15 cellular contexts compared by ENCODE assay signal in the genomic region with DNA sequence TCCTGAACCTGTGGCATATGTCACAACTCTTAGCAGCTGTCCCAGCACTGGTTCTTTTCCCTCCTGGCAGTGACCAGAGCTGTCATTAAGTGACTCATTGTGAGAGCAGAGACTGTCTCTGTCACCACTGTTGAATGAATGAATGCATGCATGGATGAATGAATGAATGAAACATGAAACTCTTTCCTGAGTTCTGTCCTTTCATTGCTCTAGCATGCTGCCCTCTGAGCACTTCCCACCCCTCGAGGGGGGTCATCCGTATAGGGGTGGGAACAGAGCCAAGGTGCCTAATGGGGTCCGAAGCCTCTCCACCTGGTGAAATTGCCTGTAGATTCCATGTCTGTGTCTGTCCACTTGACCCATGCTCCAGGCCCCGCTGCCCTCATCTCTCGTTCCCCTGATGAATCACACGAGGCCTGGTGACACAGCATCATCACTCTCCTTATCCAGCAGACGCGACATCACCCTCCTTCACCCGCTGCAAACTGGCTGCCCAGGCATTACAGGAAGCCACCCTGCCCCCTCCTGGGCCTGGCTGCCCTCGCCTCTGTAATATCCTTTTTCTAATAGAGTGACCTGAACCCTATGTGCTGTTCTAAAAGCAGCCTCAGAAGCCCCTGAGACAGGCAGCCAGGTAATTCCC.
A peak's percentile ranks its signal among the peaks of the same experiment; 100 is the strongest.
DNase-seq lines count a peak whose midpoint lies in the region; ATAC-seq and TF ChIP-seq lines count a peak whose summit lies in the region.
"Had no signal": no experiment of that assay in that cellular context is flagged by ENCODE, and none has a peak within 500 bp of the region (broad histone marks: within the 10 kb centered on the region; RNA-seq: fewer than 3 reads in every experiment).

No MANE protein-coding gene starts in this region.

- no peak for ATAC-seq in HG03571 (IDR thresholded peaks at IDR 0.05; ENCODE audit: unreplicated experiment)

- H4K8ac ChIP-seq in trophoblast cell (ENCODE audit: low read depth, low read length): no peak overlapping the region

- H3K9me3 Mint-ChIP-seq in activated CD4-positive, alpha-beta memory T cell treated with anti-CD3 and anti-CD28 coated beads, Interleukin-2, amount 10 ng/mL, durations not matched to agents 7 days and 5 days: no peaks in the 10 kb centered on the region
- H3K9me3 Mint-ChIP-seq: brain had no signal

- no CpG with 5 or more reads among the region's 10 CpGs for WGBS in trophoblast cell (ENCODE audit: extremely low coverage, insufficient coverage, insufficient read length)

- no peak overlapping the region for H4K12ac ChIP-seq in trophoblast cell (ENCODE audit: low read depth, low read length)

- no peak overlapping the region for H2BK5ac ChIP-seq in trophoblast cell (ENCODE audit: low read depth, low read length, poor library complexity)

- in situ Hi-C loops in brain microvascular endothelial cell (cut with HindIII; ENCODE audit: low pct_ligation_motif_present, low sequenced_read_pairs): no loop called here

- H3K27me3 ChIP-seq in MG63 (peaks cover 5% of the 10 kb centered on the region; the same call in 1 of the 2 replicates), brain microvascular endothelial cell (replicated peaks) (no peaks in the 10 kb centered on the region), trophoblast cell (ENCODE audit: insufficient read depth, low read length) (no peaks in the 10 kb centered on the region)

- H3K27ac ChIP-seq in brain microvascular endothelial cell (no peak overlapping the region), trophoblast cell (ENCODE audit: low read depth, low read length) (no peak overlapping the region)
- H3K27ac ChIP-seq: epithelial cell of prostate, SK-N-MC had no signal

- H3K79me2 ChIP-seq in trophoblast cell (ENCODE audit: control insufficient read depth, insufficient read depth, low read length, poor library complexity): no peaks in the 10 kb centered on the region

- no peak overlapping the region for H3K4me3 Mint-ChIP-seq in activated CD4-positive, alpha-beta memory T cell treated with anti-CD3 and anti-CD28 coated beads, Interleukin-2, amount 10 ng/mL, durations not matched to agents 7 days and 5 days
- H3K4me3 Mint-ChIP-seq: brain had no signal

- no peak overlapping the region for H2AK5ac ChIP-seq in trophoblast cell (ENCODE audit: low read length)

- H2BK12ac ChIP-seq in trophoblast cell (ENCODE audit: low read length): no peak overlapping the region

- POLR2A ChIA-PET in activated CD4-positive, alpha-beta memory T cell treated with anti-CD3 and anti-CD28 coated beads, Interleukin-2, amount 10 ng/mL, durations not matched to agents 7 days and 5 days (lab: Charles Lee): no interaction called here

- no peaks in the 10 kb centered on the region for H3K79me1 ChIP-seq in trophoblast cell (ENCODE audit: low read length)

- no peaks in the 10 kb centered on the region for H3K4me1 Mint-ChIP-seq in activated CD4-positive, alpha-beta memory T cell treated with anti-CD3 and anti-CD28 coated beads, Interleukin-2, amount 10 ng/mL, durations not matched to agents 7 days and 5 days

- CTCF ChIA-PET in activated CD4-positive, alpha-beta memory T cell treated with anti-CD3 and anti-CD28 coated beads, Interleukin-2, amount 10 ng/mL, durations not matched to agents 7 days and 5 days (lab: Charles Lee): no interaction called here

- H3K4me2 ChIP-seq in trophoblast cell (ENCODE audit: low read length): no peak overlapping the region

- H3K18ac ChIP-seq in trophoblast cell (ENCODE audit: low read length): no peak overlapping the region

- peaks cover 3 to 4% of the 10 kb centered on the region in 2 experiments for H3K4me1 ChIP-seq in trophoblast cell (ENCODE audit: control insufficient read depth in 1 of 2, insufficient read depth in 2 of 2, low read length in 2 of 2)

- H4K91ac ChIP-seq in trophoblast cell (ENCODE audit: low read depth, low read length): no peak overlapping the region

- no peak overlapping the region for H3K27ac Mint-ChIP-seq in activated CD4-positive, alpha-beta memory T cell treated with anti-CD3 and anti-CD28 coated beads, Interleukin-2, amount 10 ng/mL, durations not matched to agents 7 days and 5 days

- DNase-seq in DMS79 treated with DMSO at 0.1 percent for 48 hours (lab: John Stamatoyannopoulos, UW): peak; percentile 22
- no peak for DNase-seq in DMS79 (lab: John Stamatoyannopoulos, UW)
- peak; percentile 80 for DNase-seq in MG63
- peak; percentile 6 for DNase-seq in brain microvascular endothelial cell
- DNase-seq in trophoblast cell: peak; percentile 21 to 29
- DNase-seq in activated CD4-positive, alpha-beta memory T cell treated with anti-CD3 and anti-CD28 coated beads, Interleukin-2, amount 10 ng/mL, durations not matched to agents 7 days and 5 days: no peak
- DNase-seq in NCI-H446 treated with DMSO at 0.1 percent for 48 hours (lab: John Stamatoyannopoulos, UW): no peak
- DNase-seq: 8988T; activated CD4-positive, CD25-positive, alpha-beta regulatory T cell treated with anti-CD3 and anti-CD28 coated beads, Interleukin-2, amount 50 U/mL, for 72 hours; NCI-H446; retina had no signal

- peaks cover 2% of the 10 kb centered on the region for H3K27me3 Mint-ChIP-seq in activated CD4-positive, alpha-beta memory T cell treated with anti-CD3 and anti-CD28 coated beads, Interleukin-2, amount 10 ng/mL, durations not matched to agents 7 days and 5 days

- no peaks in the 10 kb centered on the region for H3K36me3 Mint-ChIP-seq in activated CD4-positive, alpha-beta memory T cell treated with anti-CD3 and anti-CD28 coated beads, Interleukin-2, amount 10 ng/mL, durations not matched to agents 7 days and 5 days (ENCODE audit: low read depth)
- H3K36me3 Mint-ChIP-seq: brain had no signal

- H2BK120ac ChIP-seq in trophoblast cell (ENCODE audit: insufficient read depth, low read length, poor library complexity): no peak overlapping the region

- no peak for TF ChIP-seq CTCF in brain microvascular endothelial cell (IDR thresholded peaks at IDR 0.05; ENCODE audit: low read depth, low read length, missing control alignments)

- H3K4me3 ChIP-seq in MG63 (no peak overlapping the region), brain microvascular endothelial cell (ENCODE audit: low read depth, low read length) (no peak overlapping the region), trophoblast cell (ENCODE audit: low read depth, low read length) (no peak overlapping the region)
- H3K4me3 ChIP-seq: SK-N-MC had no signal

- H3K36me3 ChIP-seq in MG63 (no peaks in the 10 kb centered on the region), brain microvascular endothelial cell (replicated peaks) (no peaks in the 10 kb centered on the region), trophoblast cell (ENCODE audit: control insufficient read depth in 1 of 2, insufficient read depth in 2 of 2, low read length in 2 of 2) (no peaks in the 10 kb centered on the region)

- H3K9ac ChIP-seq in trophoblast cell (ENCODE audit: low read length): no peak overlapping the region

- no peak overlapping the region for H3K14ac ChIP-seq in trophoblast cell (ENCODE audit: low read length)

- no peak overlapping the region for H3K23ac ChIP-seq in trophoblast cell (ENCODE audit: low read length)

- no peak overlapping the region for H3K4ac ChIP-seq in trophoblast cell (ENCODE audit: low read depth, low read length)

- H3K9me3 ChIP-seq in MG63: no peaks in the 10 kb centered on the region
- H3K9me3 ChIP-seq in trophoblast cell (ENCODE audit: insufficient read depth, low read depth, low read length): peaks cover 3% of the 10 kb centered on the region

- H2AFZ ChIP-seq in trophoblast cell (ENCODE audit: insufficient read depth, low read length, poor library complexity): no peak overlapping the region

Comparison
In these comparisons a context has a peak if more than half of its experiments do, and no peak if none do; other contexts are left out.
1. DNase-seq: peak in DMS79 treated with DMSO at 0.1 percent for 48 hours (single experiment), MG63 (single experiment), brain microvascular endothelial cell (single experiment) and trophoblast cell (2 of 2); none in DMS79 (single experiment), activated CD4-positive, alpha-beta memory T cell treated with anti-CD3 and anti-CD28 coated beads, Interleukin-2, amount 10 ng/mL, durations not matched to agents 7 days and 5 days (single experiment) and NCI-H446 treated with DMSO at 0.1 percent for 48 hours (single experiment).